33 cellular contexts compared by ENCODE assay signal in the genomic region with DNA sequence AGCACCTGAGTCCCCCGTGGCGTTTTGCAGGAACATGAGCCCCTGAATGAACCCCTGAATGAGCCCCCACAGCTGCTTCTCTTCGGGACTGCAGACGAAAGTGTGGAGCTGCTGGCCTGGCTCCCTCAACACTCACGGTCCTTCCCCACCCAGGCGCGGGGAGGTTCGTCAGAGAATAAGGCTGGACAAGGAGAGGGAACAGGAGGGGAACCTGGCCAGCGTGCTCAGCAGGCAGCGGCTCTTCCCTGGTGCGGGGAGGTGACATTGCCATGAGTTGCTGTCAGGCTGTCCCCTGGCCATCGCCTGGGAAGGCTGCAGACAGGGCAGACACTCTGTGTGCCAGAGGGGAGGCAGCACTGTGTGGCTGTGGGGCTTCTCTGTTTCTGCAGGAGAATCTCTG.
"Had no signal": no experiment of that assay in that cellular context is flagged by ENCODE, and none has a peak within 500 bp of the region (broad histone marks: within the 10 kb centered on the region; RNA-seq: fewer than 3 reads in every experiment).

No MANE protein-coding gene starts in this region.

- H3K27me3 ChIP-seq: adrenal gland, body of pancreas, breast epithelium, Peyer's patch had no signal

- H3K4me3 ChIP-seq: adrenal gland, body of pancreas, breast epithelium, Peyer's patch, SJSA1 had no signal

- ATAC-seq: activated CD8-positive, alpha-beta T cell treated with anti-CD3 and anti-CD28 coated beads for 36 hours; activated naive CD4-positive, alpha-beta T cell treated with anti-CD3 and anti-CD28 coated beads, Interleukin-2, amount 50 U/mL, for 72 hours; activated T-cell treated with anti-CD3 and anti-CD28 coated beads, Interleukin-2, amount 50 U/mL, for 72 hours; activated T-helper 17 cell treated with anti-CD3 and anti-CD28 coated beads, Interleukin-2, amount 50 U/mL, for 72 hours; body of pancreas; PC-3 had no signal

- H3K9me3 Mint-ChIP-seq: activated CD4-positive, alpha-beta T cell treated with anti-CD3 and anti-CD28 coated beads, Interleukin-2, amount 10 ng/mL, durations not matched to agents 24 days and 14 days; activated CD8-positive, alpha-beta T cell treated with anti-CD3 and anti-CD28 coated beads for 36 hours; activated naive CD4-positive, alpha-beta T cell treated with anti-CD3 and anti-CD28 coated beads for 36 hours; activated T-helper 17 cell treated with anti-CD3 and anti-CD28 coated beads, Interleukin-2, amount 50 U/mL, for 72 hours had no signal

- H3K36me3 ChIP-seq: adrenal gland, breast epithelium, Peyer's patch, SJSA1 had no signal

- H3K4me1 Mint-ChIP-seq: activated CD4-positive, alpha-beta T cell treated with anti-CD3 and anti-CD28 coated beads, Interleukin-2, amount 10 ng/mL, durations not matched to agents 24 days and 14 days; activated T-helper 17 cell treated with anti-CD3 and anti-CD28 coated beads, Interleukin-2, amount 50 U/mL, for 72 hours had no signal

- H3K4me3 Mint-ChIP-seq: activated CD4-positive, alpha-beta T cell treated with anti-CD3 and anti-CD28 coated beads, Interleukin-2, amount 10 ng/mL, durations not matched to agents 24 days and 14 days; activated CD8-positive, alpha-beta T cell treated with anti-CD3 and anti-CD28 coated beads for 36 hours; activated naive CD4-positive, alpha-beta T cell treated with anti-CD3 and anti-CD28 coated beads for 36 hours; activated T-cell treated with anti-CD3 and anti-CD28 coated beads, Interleukin-2, amount 50 U/mL, for 72 hours; activated T-helper 17 cell treated with anti-CD3 and anti-CD28 coated beads, Interleukin-2, amount 50 U/mL, for 72 hours; T-helper 1 cell treated with Interleukin-12 subunit alpha and Interleukin-12 subunit beta and Interleukin-4 antibody, amounts not matched to agents 30 μg/mL and 1 μg/mL, for 36 hours; T-helper 2 cell treated with Interferon-gamma antibody and Interleukin-4, amounts not matched to agents 5 μg/mL and 100 μg/mL, for 36 hours had no signal

- DNase-seq: activated CD4-positive, alpha-beta T cell treated with anti-CD3 and anti-CD28 coated beads, Interleukin-2, amount 10 ng/mL, durations not matched to agents 24 days and 14 days; activated CD4-positive, alpha-beta T cell treated with anti-CD3 and anti-CD28 coated beads, Interleukin-2, amount 50 U/mL, for 4 hours; activated CD8-positive, alpha-beta T cell treated with anti-CD3 and anti-CD28 coated beads for 36 hours; activated gamma-delta T cell treated with Interleukin-2 at 50 U/mL for 16 hours; activated naive CD4-positive, alpha-beta T cell treated with anti-CD3 and anti-CD28 coated beads for 36 hours; activated T-cell treated with anti-CD3 and anti-CD28 coated beads, Interleukin-2, amount 50 U/mL, for 1 hour; activated T-cell treated with anti-CD3 and anti-CD28 coated beads, Interleukin-2, amount 50 U/mL, for 72 hours; adrenal gland; body of pancreas; caudate nucleus; NCI-H1092 treated with DMSO at 0.1 percent for 48 hours; NCI-H1417; NCI-H146; NCI-H187; NCI-H2029 treated with DMSO at 0.1 percent for 48 hours; NCI-H2107; NCI-H2171; NCI-H510A; NCI-H526; NCI-H748 treated with DMSO at 0.1 percent for 48 hours; NK-92 treated with Interleukin-12 subunit alpha and Interleukin-12 subunit beta, amount 100 ng/mL, for 24 hours; PC-3; Peyer's patch; RPMI8226; SHP77 treated with DMSO at 0.1 percent for 48 hours; SK-N-SH had no signal

- H3K4me1 ChIP-seq: adrenal gland, body of pancreas, breast epithelium had no signal

- H3K27ac Mint-ChIP-seq: activated CD4-positive, alpha-beta T cell treated with anti-CD3 and anti-CD28 coated beads, Interleukin-2, amount 10 ng/mL, durations not matched to agents 24 days and 14 days; activated CD8-positive, alpha-beta T cell treated with anti-CD3 and anti-CD28 coated beads for 36 hours; activated naive CD4-positive, alpha-beta T cell treated with anti-CD3 and anti-CD28 coated beads for 36 hours; activated naive CD4-positive, alpha-beta T cell treated with anti-CD3 and anti-CD28 coated beads, Interleukin-2, amount 50 U/mL, for 72 hours; activated T-cell treated with anti-CD3 and anti-CD28 coated beads, Interleukin-2, amount 50 U/mL, for 72 hours; activated T-helper 17 cell treated with anti-CD3 and anti-CD28 coated beads, Interleukin-2, amount 50 U/mL, for 72 hours; T-helper 1 cell treated with Interleukin-12 subunit alpha and Interleukin-12 subunit beta and Interleukin-4 antibody, amounts not matched to agents 30 μg/mL and 1 μg/mL, for 36 hours; T-helper 2 cell treated with Interferon-gamma antibody and Interleukin-4, amounts not matched to agents 5 μg/mL and 100 μg/mL, for 36 hours had no signal

- H3K27me3 Mint-ChIP-seq: activated CD4-positive, alpha-beta T cell treated with anti-CD3 and anti-CD28 coated beads, Interleukin-2, amount 10 ng/mL, durations not matched to agents 24 days and 14 days had no signal

- H3K9me3 ChIP-seq: adrenal gland, body of pancreas, breast epithelium, Peyer's patch, SJSA1, SK-N-SH had no signal

- H3K27ac ChIP-seq: adrenal gland, body of pancreas, breast epithelium, KMS-11, Peyer's patch, SJSA1 had no signal

- H3K36me3 Mint-ChIP-seq: activated naive CD4-positive, alpha-beta T cell treated with anti-CD3 and anti-CD28 coated beads, Interleukin-2, amount 50 U/mL, for 72 hours had no signal
